In genomic region chr5:15003511-15003920, GRCh38 we compare ENCODE assay signal across 8 cellular contexts.
DNase-seq lines count a peak whose midpoint lies in the region; ATAC-seq and TF ChIP-seq lines count a peak whose summit lies in the region.

No MANE protein-coding gene starts in this region.

- peaks cover 16% of the 10 kb centered on the region for H3K27me3 Mint-ChIP-seq in activated naive CD8-positive, alpha-beta T cell treated with anti-CD3 and anti-CD28 coated beads, Interleukin-2, amount 10 ng/mL, durations not matched to agents 7 days and 5 days

- H3K27me3 ChIP-seq in SK-N-SH (ENCODE audit: insufficient read depth) (no peaks in the 10 kb centered on the region), psoas muscle (ENCODE audit: insufficient read depth in 3 of 3, low read length in 2 of 3) (no peaks in the 10 kb centered on the region)

- no peak overlapping the region for H2AFZ ChIP-seq in SK-N-SH (ENCODE audit: low read depth)

- TF ChIP-seq RAD21 in SK-N-SH (IDR thresholded peaks at IDR 0.05; ENCODE audit: low read length): peak; percentile 96

- H3K4me1 ChIP-seq in SK-N-SH (ENCODE audit: control insufficient read depth in 1 of 2, insufficient read depth in 2 of 2, low read depth in 1 of 2, low read length in 1 of 2): peaks cover 0 to 7% of the 10 kb centered on the region in 2 experiments; a peak in 3 of 4 replicates
- H3K4me1 ChIP-seq in psoas muscle: no peaks in the 10 kb centered on the region

- TF ChIP-seq EP300 in SK-N-SH (IDR thresholded peaks at IDR 0.05; ENCODE audit: borderline replicate concordance in 1 of 2, low read depth in 1 of 2, low read length in 1 of 2): no peak

- no peak overlapping the region for H3K4me3 Mint-ChIP-seq in activated naive CD8-positive, alpha-beta T cell treated with anti-CD3 and anti-CD28 coated beads, Interleukin-2, amount 10 ng/mL, durations not matched to agents 7 days and 5 days

- peak overlapping the region in 1 of 2 experiments; percentile 38; a peak in 1 of 4 replicates for H3K4me3 ChIP-seq in SK-N-SH (ENCODE audit: low read depth in 2 of 2, low read length in 1 of 2)
- no peak overlapping the region for H3K4me3 ChIP-seq in psoas muscle

- no peak overlapping the region for H3K27ac Mint-ChIP-seq in activated naive CD8-positive, alpha-beta T cell treated with anti-CD3 and anti-CD28 coated beads, Interleukin-2, amount 10 ng/mL, durations not matched to agents 7 days and 5 days

- peak; percentile 81 for DNase-seq in NCI-H1105 (lab: John Stamatoyannopoulos, UW)
- DNase-seq in SK-N-SH: peak; percentile 85
- DNase-seq in activated naive CD8-positive, alpha-beta T cell treated with anti-CD3 and anti-CD28 coated beads, Interleukin-2, amount 10 ng/mL, durations not matched to agents 7 days and 5 days: no peak
- peak; percentile 32 to 88 (median 73) for DNase-seq in head of caudate nucleus
- DNase-seq in psoas muscle: peak; percentile 26 to 60
- no peak for DNase-seq in cortex of kidney (lab: John Stamatoyannopoulos, UW)

- no peak overlapping the region for H3K4me2 ChIP-seq in SK-N-SH

- H3K27ac ChIP-seq in SK-N-SH (ENCODE audit: low read depth in 2 of 2, low read length in 1 of 2) (no peak overlapping the region), psoas muscle (no peak overlapping the region)

- POLR2A ChIA-PET in SK-N-SH (lab: Yijun Ruan, JAX): no interaction called here
- POLR2A ChIA-PET in activated naive CD8-positive, alpha-beta T cell treated with anti-CD3 and anti-CD28 coated beads, Interleukin-2, amount 10 ng/mL, durations not matched to agents 7 days and 5 days (lab: Charles Lee): interaction anchor here (0.9 kb wide), 1 partner anchor 11 kb away, joined by 3 read pairs; no protein-coding TSS in a partner anchor

- H3K9ac ChIP-seq in SK-N-SH: no peak overlapping the region

- H3K36me3 ChIP-seq in SK-N-SH (replicated peaks in 1 of 2; ENCODE audit: control insufficient read depth in 1 of 2, insufficient read depth in 2 of 2, low read length in 1 of 2) (no peaks in the 10 kb centered on the region), psoas muscle (ENCODE audit: insufficient read depth in 1 of 2, low read depth in 1 of 2) (no peaks in the 10 kb centered on the region)

- ATAC-seq in GM18498 (IDR thresholded peaks at IDR 0.05; ENCODE audit: unreplicated experiment) (peak; percentile 96), HG02759 (IDR thresholded peaks at IDR 0.05; ENCODE audit: unreplicated experiment) (peak; percentile 98), psoas muscle (peak; percentile 87 to 97 (median 94))
- ATAC-seq in activated naive CD8-positive, alpha-beta T cell treated with anti-CD3 and anti-CD28 coated beads, Interleukin-2, amount 10 ng/mL, durations not matched to agents 7 days and 5 days (ENCODE audit: low read depth): peak; percentile 92

- H3K36me3 Mint-ChIP-seq in activated naive CD8-positive, alpha-beta T cell treated with anti-CD3 and anti-CD28 coated beads, Interleukin-2, amount 10 ng/mL, durations not matched to agents 7 days and 5 days: peaks cover 4% of the 10 kb centered on the region

- peaks cover 2% of the 10 kb centered on the region for H3K9me3 Mint-ChIP-seq in activated naive CD8-positive, alpha-beta T cell treated with anti-CD3 and anti-CD28 coated beads, Interleukin-2, amount 10 ng/mL, durations not matched to agents 7 days and 5 days

- peak; percentile 89 for TF ChIP-seq CTCF in SK-N-SH (IDR thresholded peaks at IDR 0.05)
- peak; percentile 88 for TF ChIP-seq CTCF in psoas muscle (IDR thresholded peaks at IDR 0.05)

- no peaks in the 10 kb centered on the region for H4K20me1 ChIP-seq in SK-N-SH (ENCODE audit: insufficient read depth)

- H3K79me2 ChIP-seq in SK-N-SH (ENCODE audit: insufficient read depth): no peaks in the 10 kb centered on the region

- intact Hi-C loops in head of caudate nucleus (cut with DNase I) (loop anchor here (2.0 to 10.0 kb wide), 2 partner anchors 129 to 277 kb away; partner anchors contain the start of gene ANKH), psoas muscle (cut with DNase I) (loop anchor here (2.0 kb wide), 2 partner anchors 277 to 317 kb away; no protein-coding TSS in a partner anchor)

- H3K9me3 ChIP-seq in SK-N-SH (no peaks in the 10 kb centered on the region), psoas muscle (no peaks in the 10 kb centered on the region)

- WGBS in SK-N-SH (ENCODE audit: low lambda C conversion rate): 43% methylated on average over 4 of the region's 4 CpGs
- WGBS in psoas muscle, 3 donors: 44 to 50% (median 45%) methylated on average over 4 of the region's 4 CpGs

- CTCF ChIA-PET in SK-N-SH (lab: Yijun Ruan, JAX): interaction anchor here (0.6 to 8.4 kb wide), 57 partner anchors 10 to 726 kb away, joined by 3 to 203 read pairs (median 5); partner anchors contain the start of genes ANKH and OTULIN

- no peaks in the 10 kb centered on the region for H3F3A ChIP-seq in SK-N-SH (replicated peaks; ENCODE audit: insufficient read depth)

- peaks cover 13% of the 10 kb centered on the region for H3K4me1 Mint-ChIP-seq in activated naive CD8-positive, alpha-beta T cell treated with anti-CD3 and anti-CD28 coated beads, Interleukin-2, amount 10 ng/mL, durations not matched to agents 7 days and 5 days

- no peaks in the 10 kb centered on the region for H3K9me2 ChIP-seq in SK-N-SH

TF ChIP-seq in SK-N-SH, 30 proteins besides CTCF, POLR2A, EP300 and RAD21:
- TF ChIP-seq MXI1 (IDR thresholded peaks at IDR 0.05; ENCODE audit: low read depth, low read length) (peak; percentile 52; the same call in 1 of the 2 replicates), SMC3 (IDR thresholded peaks at IDR 0.05; ENCODE audit: low read depth, low read length) (peak; percentile 91), GABPA (IDR thresholded peaks at IDR 0.05; ENCODE audit: low read depth) (no peak), JUND (IDR thresholded peaks at IDR 0.05) (no peak)

Comparison
In these comparisons a context has a peak if more than half of its experiments do, and no peak if none do; other contexts are left out.
1. DNase-seq: peak in NCI-H1105 (single experiment), SK-N-SH (single experiment), head of caudate nucleus (42 of 42) and psoas muscle (2 of 2); none in activated naive CD8-positive, alpha-beta T cell treated with anti-CD3 and anti-CD28 coated beads, Interleukin-2, amount 10 ng/mL, durations not matched to agents 7 days and 5 days (single experiment) and cortex of kidney (single experiment).
2. Peak in every context shown above with its lines, with median percentiles within 50 percentile points of each other: ATAC-seq.